ENCODE assay signal across 8 cellular contexts in the genomic region with DNA sequence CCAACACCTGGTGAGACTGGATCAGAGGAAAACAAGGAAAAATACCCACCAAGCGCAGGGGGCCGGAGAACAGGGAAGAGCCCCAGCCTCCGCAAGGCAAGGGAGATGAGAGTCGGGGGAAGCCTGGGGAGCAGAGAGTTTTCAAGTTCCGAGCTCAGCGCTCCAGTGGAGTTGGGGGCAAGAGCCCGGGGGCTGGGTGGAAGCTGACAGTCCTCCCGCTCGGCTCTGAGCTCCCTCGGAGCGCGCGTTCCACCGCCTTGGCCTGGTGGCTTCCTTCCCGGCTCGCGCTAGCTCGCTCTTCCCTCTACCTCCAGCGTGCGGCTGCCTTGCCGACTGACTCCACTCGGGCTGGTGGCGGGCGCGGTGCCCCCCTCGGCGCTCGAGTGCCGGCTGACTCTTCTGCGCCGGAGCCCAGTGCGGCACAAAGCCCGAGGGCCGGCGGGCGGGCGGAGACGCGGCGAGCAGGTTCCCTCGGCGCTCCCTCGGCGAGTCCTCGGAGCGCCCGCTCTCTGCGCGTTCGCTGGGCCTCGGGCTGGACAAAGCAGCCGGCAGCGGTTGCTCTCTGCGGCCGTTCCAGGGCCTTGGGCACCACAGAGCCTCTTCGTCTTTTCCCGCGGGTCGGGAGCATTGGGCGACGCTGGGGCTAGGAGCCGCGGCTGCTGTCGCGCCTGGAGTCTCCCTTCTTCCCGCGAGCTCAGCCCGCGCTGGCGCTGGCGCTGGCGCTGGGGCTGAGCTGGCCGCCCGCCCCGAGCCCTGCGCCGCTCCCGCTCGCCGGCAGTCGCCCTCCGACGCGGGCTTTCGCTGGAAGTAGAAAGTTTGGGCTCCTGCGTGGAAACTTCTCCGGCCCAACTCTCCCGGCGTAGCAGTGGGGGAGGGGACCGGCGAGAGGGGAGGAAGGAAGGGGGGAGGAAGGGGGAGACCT. TPM values are rescaled to one million over a fixed set of nuclear protein-coding genes. Genes with fewer than 3 reads are reported as not detected.
DNase-seq lines count a peak whose midpoint lies in the region; ATAC-seq, FAIRE-seq and TF ChIP-seq lines count a peak whose summit lies in the region.

No MANE protein-coding gene starts in this region.

- FAIRE-seq in GM19239 (lab: Jason Lieb, UNC): no peak

- no peak for ATAC-seq in CD8-positive, alpha-beta T cell
- peak; percentile 62 for ATAC-seq in Right ventricle myocardium superior (ENCODE audit: poor library complexity)
- peak; percentile 31 to 64 (median 50) for ATAC-seq in psoas muscle
- ATAC-seq in GM18505 (IDR thresholded peaks at IDR 0.05; ENCODE audit: unreplicated experiment): no peak

- H3K36me3 ChIP-seq in CD8-positive, alpha-beta T cell (ENCODE audit: insufficient read depth, low read length): no peaks in the 10 kb centered on the region
- H3K36me3 ChIP-seq in HUES48 (ENCODE audit: control insufficient read depth, insufficient read depth, low read length): no peaks in the 10 kb centered on the region
- H3K36me3 ChIP-seq in psoas muscle (ENCODE audit: insufficient read depth in 1 of 2, low read depth in 1 of 2): no peaks in the 10 kb centered on the region

- H3K4me3 ChIP-seq in CD8-positive, alpha-beta T cell (ENCODE audit: low read depth, low read length): peak overlapping the region; percentile 29
- H3K4me3 ChIP-seq in HUES48 (ENCODE audit: low read depth, low read length) (peak overlapping the region; percentile 69), psoas muscle (peak overlapping the region; percentile 65)

- DNase-seq in CD8-positive, alpha-beta T cell: no peak
- no peak for DNase-seq in activated CD4-positive, alpha-beta memory T cell treated with anti-CD3 and anti-CD28 coated beads, Interleukin-2, amount 10 ng/mL, durations not matched to agents 7 days and 5 days
- DNase-seq in Right ventricle myocardium superior: no peak
- peak in 1 of 2 donors; percentile 60 for DNase-seq in psoas muscle
- DNase-seq in GM19239 (ENCODE audit: insufficient read length, low spot score): no peak
- DNase-seq in NK-92 (lab: John Stamatoyannopoulos, UW; ENCODE audit: unreplicated experiment): no peak

- H3K9ac ChIP-seq in HUES48 (ENCODE audit: low read depth, low read length): no peak overlapping the region

- H3K4me1 Mint-ChIP-seq in CD8-positive, alpha-beta T cell (ENCODE audit: low read depth): peaks cover 52% of the 10 kb centered on the region
- peaks cover 32% of the 10 kb centered on the region for H3K4me1 Mint-ChIP-seq in activated CD4-positive, alpha-beta memory T cell treated with anti-CD3 and anti-CD28 coated beads, Interleukin-2, amount 10 ng/mL, durations not matched to agents 7 days and 5 days

- no peaks in the 10 kb centered on the region for H3K9me3 ChIP-seq in CD8-positive, alpha-beta T cell (ENCODE audit: low read length)
- H3K9me3 ChIP-seq in HUES48 (ENCODE audit: control insufficient read depth, insufficient read depth, low read length) (no peaks in the 10 kb centered on the region), psoas muscle (no peaks in the 10 kb centered on the region)

- H3K27ac ChIP-seq in CD8-positive, alpha-beta T cell (ENCODE audit: low read depth, low read length): no peak overlapping the region
- H3K27ac ChIP-seq in HUES48 (ENCODE audit: low read depth, low read length): no peak overlapping the region
- no peak overlapping the region for H3K27ac ChIP-seq in psoas muscle

- no peak overlapping the region for H3K27ac Mint-ChIP-seq in CD8-positive, alpha-beta T cell
- no peak overlapping the region for H3K27ac Mint-ChIP-seq in activated CD4-positive, alpha-beta memory T cell treated with anti-CD3 and anti-CD28 coated beads, Interleukin-2, amount 10 ng/mL, durations not matched to agents 7 days and 5 days

- TF ChIP-seq CTCF in CD8-positive, alpha-beta T cell (IDR thresholded peaks at IDR 0.05): no peak
- TF ChIP-seq CTCF in psoas muscle (IDR thresholded peaks at IDR 0.05): no peak

- no peaks in the 10 kb centered on the region for H3K36me3 Mint-ChIP-seq in CD8-positive, alpha-beta T cell
- H3K36me3 Mint-ChIP-seq in activated CD4-positive, alpha-beta memory T cell treated with anti-CD3 and anti-CD28 coated beads, Interleukin-2, amount 10 ng/mL, durations not matched to agents 7 days and 5 days (ENCODE audit: low read depth): peaks cover 15% of the 10 kb centered on the region

- peaks cover 67% of the 10 kb centered on the region for H3K4me1 ChIP-seq in CD8-positive, alpha-beta T cell (ENCODE audit: insufficient read depth, low read length)
- H3K4me1 ChIP-seq in HUES48 (ENCODE audit: control insufficient read depth, insufficient read depth, low read length) (peaks cover 83% of the 10 kb centered on the region), psoas muscle (peaks cover 48% of the 10 kb centered on the region)

- intact Hi-C loops in CD8-positive, alpha-beta T cell (cut with DNase I, micrococcal nuclease): no loop called here
- intact Hi-C loops in Right ventricle myocardium superior (cut with DNase I): no loop called here
- intact Hi-C loops in psoas muscle (cut with DNase I): loop anchor here in 1 of 2 donors (10.0 kb wide), 1 partner anchor 165 kb away; no protein-coding TSS in a partner anchor

- H3K9me3 Mint-ChIP-seq in CD8-positive, alpha-beta T cell: no peaks in the 10 kb centered on the region
- H3K9me3 Mint-ChIP-seq in activated CD4-positive, alpha-beta memory T cell treated with anti-CD3 and anti-CD28 coated beads, Interleukin-2, amount 10 ng/mL, durations not matched to agents 7 days and 5 days: no peaks in the 10 kb centered on the region

- no peak for TF ChIP-seq POLR2A in GM18505 (IDR thresholded peaks at IDR 0.05; ENCODE audit: borderline replicate concordance, extremely low read depth, insufficient read depth, insufficient read length)

- WGBS in psoas muscle, 3 donors: 4 to 5% (median 4%) methylated on average over 55 to 91 of the region's 91 CpGs

- CTCF ChIA-PET in CD8-positive, alpha-beta T cell (lab: Charles Lee): no interaction called here
- CTCF ChIA-PET in activated CD4-positive, alpha-beta memory T cell treated with anti-CD3 and anti-CD28 coated beads, Interleukin-2, amount 10 ng/mL, durations not matched to agents 7 days and 5 days (lab: Charles Lee): no interaction called here

- H3K27me3 ChIP-seq in CD8-positive, alpha-beta T cell (ENCODE audit: insufficient read depth, low read length): peaks cover 71% of the 10 kb centered on the region
- peaks cover 99% of the 10 kb centered on the region for H3K27me3 ChIP-seq in HUES48 (ENCODE audit: control insufficient read depth, insufficient read depth, low read length)
- H3K27me3 ChIP-seq in psoas muscle (ENCODE audit: insufficient read depth in 3 of 3, low read length in 2 of 3): peaks cover 0 to 98% (median 72%) of the 10 kb centered on the region in 3 donors

- H3K4me3 Mint-ChIP-seq in CD8-positive, alpha-beta T cell: peak overlapping the region; percentile 77
- H3K4me3 Mint-ChIP-seq in activated CD4-positive, alpha-beta memory T cell treated with anti-CD3 and anti-CD28 coated beads, Interleukin-2, amount 10 ng/mL, durations not matched to agents 7 days and 5 days: peak overlapping the region; percentile 2

- peaks cover 64% of the 10 kb centered on the region for H3K27me3 Mint-ChIP-seq in CD8-positive, alpha-beta T cell (ENCODE audit: low read depth)
- peaks cover 81% of the 10 kb centered on the region for H3K27me3 Mint-ChIP-seq in activated CD4-positive, alpha-beta memory T cell treated with anti-CD3 and anti-CD28 coated beads, Interleukin-2, amount 10 ng/mL, durations not matched to agents 7 days and 5 days

- POLR2A ChIA-PET in CD8-positive, alpha-beta T cell (lab: Charles Lee): no interaction called here
- POLR2A ChIA-PET in activated CD4-positive, alpha-beta memory T cell treated with anti-CD3 and anti-CD28 coated beads, Interleukin-2, amount 10 ng/mL, durations not matched to agents 7 days and 5 days (lab: Charles Lee): no interaction called here

RNA-seq across cellular contexts. Expression of a gene that starts 1.0 kb away (rescaled TPM):
- total RNA-seq in CD8-positive, alpha-beta T cell: not detected
- not detected for total RNA-seq in activated CD4-positive, alpha-beta memory T cell treated with anti-CD3 and anti-CD28 coated beads, Interleukin-2, amount 10 ng/mL, durations not matched to agents 7 days and 5 days
- total RNA-seq in Right ventricle myocardium superior (not detected), psoas muscle (under 1 TPM in 1 of 4 donors, not detected in 3; 0.75 TPM)
- polyA plus RNA-seq in psoas muscle: not detected

Comparison
In these comparisons a context has a peak if more than half of its experiments do, and no peak if none do; other contexts are left out.
1. ATAC-seq: peak in Right ventricle myocardium superior (single experiment) and psoas muscle (4 of 4); none in CD8-positive, alpha-beta T cell (single experiment) and GM18505 (single experiment).
2. Peak in every context shown above with its lines, with median percentiles within 50 percentile points of each other: H3K4me3 ChIP-seq.